ENCODE assay signal across 9 cellular contexts in genomic region chr9:35732185-35733108, GRCh38. TPM values are rescaled to one million over a fixed set of nuclear protein-coding genes. Genes with fewer than 3 reads are reported as not detected.
DNase-seq lines count a peak whose midpoint lies in the region; ATAC-seq and TF ChIP-seq lines count a peak whose summit lies in the region.
"Had no signal": no experiment of that assay in that cellular context is flagged by ENCODE, and none has a peak within 500 bp of the region (broad histone marks: within the 10 kb centered on the region; RNA-seq: fewer than 3 reads in every experiment).

CREB3 (plus strand) TSS chr9:35732666; CDS start chr9:35732773, 107 bp downstream.
TLN1 (minus strand) TSS chr9:35732195; CDS start chr9:35725694, 6,501 bp downstream.

- TF ChIP-seq CTCF in AG09319 (IDR thresholded peaks at IDR 0.05; ENCODE audit: low read depth, low read length) (peak; percentile 1), activated B cell treated with CpG ODN at 0.5 μM for 24 hours (IDR thresholded peaks at IDR 0.05) (no peak)

- intact Hi-C loops in activated B cell treated with CpG ODN at 0.5 μM for 24 hours (cut with micrococcal nuclease): loop anchor here (1.0 to 10.0 kb wide), 15 partner anchors 13 to 1068 kb away; partner anchors contain the start of genes ATOSB, CCDC107, CCL27 and DNAJB5

- H3K9me3 Mint-ChIP-seq in activated B cell treated with CpG ODN at 0.5 μM for 24 hours (no peaks in the 10 kb centered on the region), immature natural killer cell (no peaks in the 10 kb centered on the region)
- H3K9me3 Mint-ChIP-seq: nephron had no signal

- peak within 1 kb of the TSS; percentile 32 for H3K4me3 Mint-ChIP-seq in activated B cell treated with CpG ODN at 0.5 μM for 24 hours
- peak within 1 kb of the TSS in 2 of 5 donors; percentile 92 to 96 for H3K4me3 Mint-ChIP-seq in immature natural killer cell

- CTCF ChIA-PET in activated B cell treated with CpG ODN at 0.5 μM for 24 hours (lab: Charles Lee): interaction anchor here (0.6 to 7.6 kb wide), 12 partner anchors 19 to 129 kb away, joined by 3 to 52 read pairs (median 6); partner anchors contain the start of genes CCDC107, RMRP and TESK1

- ATAC-seq in GM19023 (IDR thresholded peaks at IDR 0.05; ENCODE audit: unreplicated experiment): peak; percentile 79
- peak; percentile 80 for ATAC-seq in HG03280 (IDR thresholded peaks at IDR 0.05; ENCODE audit: unreplicated experiment)
- peak; percentile 86 for ATAC-seq in activated B cell treated with CpG ODN at 0.5 μM for 24 hours (ENCODE audit: low read depth)

- POLR2A ChIA-PET in activated B cell treated with CpG ODN at 0.5 μM for 24 hours (lab: Charles Lee): interaction anchor here (0.5 to 4.1 kb wide), 31 partner anchors 9 to 1801 kb away, joined by 3 to 67 read pairs (median 7); partner anchors contain the start of genes ARHGEF39, CCDC107, CD72 and GBA2

- H3K27ac Mint-ChIP-seq in activated B cell treated with CpG ODN at 0.5 μM for 24 hours (peak within 1 kb of the TSS; percentile 93), immature natural killer cell (peak within 1 kb of the TSS in 4 of 6 donors; percentile 94 to 96 (median 94))

- H3K36me3 Mint-ChIP-seq in activated B cell treated with CpG ODN at 0.5 μM for 24 hours (ENCODE audit: low read depth) (peaks cover 35% of the 10 kb centered on the region), immature natural killer cell (peaks cover 0 to 16% (median 2%) of the 10 kb centered on the region in 3 donors)

- DNase-seq in AG09319 (ENCODE audit: extremely low read depth, low read depth) (peak; percentile 98), NCI-H345 (lab: John Stamatoyannopoulos, UW) (peak; percentile 98), activated B cell treated with CpG ODN at 0.5 μM for 24 hours (peak; percentile 94), caudate nucleus (lab: John Stamatoyannopoulos, UW) (peak; percentile 72 to 100 (median 97)), immature natural killer cell (peak; percentile 95 to 97 (median 96))
- DNase-seq in stimulated activated CD4-positive, alpha-beta T cell treated with anti-CD3 and anti-CD28 coated beads, Interleukin-12 subunit alpha, Interleukin-12 subunit beta, amount 100 ng/mL, for 24 hours (ENCODE audit: low read depth in 2 of 2): peak; percentile 95

- no peaks in the 10 kb centered on the region for H3K27me3 Mint-ChIP-seq in activated B cell treated with CpG ODN at 0.5 μM for 24 hours
- no peaks in the 10 kb centered on the region for H3K27me3 Mint-ChIP-seq in immature natural killer cell (ENCODE audit: low read depth in 3 of 3)

- H3K4me1 Mint-ChIP-seq in activated B cell treated with CpG ODN at 0.5 μM for 24 hours: peaks cover 9% of the 10 kb centered on the region
- peaks cover 18 to 26% of the 10 kb centered on the region in 2 donors for H3K4me1 Mint-ChIP-seq in immature natural killer cell

- peak within 1 kb of the TSS; percentile 89 for H3K27ac ChIP-seq in caudate nucleus (ENCODE audit: low read depth, low read length)

RNA-seq across cellular contexts. Expression of gene CREB3, which starts in this region (rescaled TPM):
- total RNA-seq in activated B cell treated with CpG ODN at 0.5 μM for 24 hours: 13.8 and 16.9 TPM in 2 replicates
- polyA plus RNA-seq in immature natural killer cell: 10 to 100 TPM; 47.8 to 59.3 (median 50.0) TPM

RNA-seq across cellular contexts. Expression of gene TLN1, which starts in this region (rescaled TPM):
- 327 and 362 TPM in 2 replicates for total RNA-seq in activated B cell treated with CpG ODN at 0.5 μM for 24 hours
- 100 to 1,000 TPM in 1 of 3 donors, 10 to 100 TPM in 2; 21.4 to 260 (median 61.5) TPM for polyA plus RNA-seq in immature natural killer cell

Comparison
In these comparisons a context has a peak if more than half of its experiments do, and no peak if none do; other contexts are left out.
1. Peak in every context shown above with its lines: DNase-seq, ATAC-seq and H3K27ac ChIP-seq.